In genomic region chr22:40844951-40845350, GRCh38 we compare ENCODE assay signal across 19 cellular contexts. TPM values are rescaled to one million over a fixed set of nuclear protein-coding genes. Genes with fewer than 3 reads are reported as not detected.
DNase-seq lines count a peak whose midpoint lies in the region; ATAC-seq and TF ChIP-seq lines count a peak whose summit lies in the region.
"Had no signal": no experiment of that assay in that cellular context is flagged by ENCODE, and none has a peak within 500 bp of the region (broad histone marks: within the 10 kb centered on the region; RNA-seq: fewer than 3 reads in every experiment).

No MANE protein-coding gene starts in this region.

- intact Hi-C loops in gastrocnemius medialis (cut with DNase I; ENCODE audit: low total_unique reads), result no loop called here
- intact Hi-C loops in PC-9 (cut with micrococcal nuclease; ENCODE audit: unreplicated experiment), result no loop called here

- H3K27ac ChIP-seq in SK-N-MC (peak overlapping the region; percentile 55), gastrocnemius medialis (peak overlapping the region; percentile 3 to 51 (median 44)), PC-9 (no peak overlapping the region)
- H3K27ac ChIP-seq: 22Rv1, A549, C4-2B, GM23248 had no signal

- H3K27ac Mint-ChIP-seq in activated naive CD4-positive, alpha-beta T cell treated with anti-CD3 and anti-CD28 coated beads, Interleukin-2, amount 50 U/mL, for 24 hours, result peak overlapping the region; percentile 30
- peak overlapping the region; percentile 69 for H3K27ac Mint-ChIP-seq in mesothelial cell of epicardium
- H3K27ac Mint-ChIP-seq: CD8-positive, alpha-beta T cell had no signal

- TF ChIP-seq CTCF in mesothelial cell of epicardium (IDR thresholded peaks at IDR 0.05; ENCODE audit: unreplicated experiment), result no peak
- no peak for TF ChIP-seq CTCF in gastrocnemius medialis (IDR thresholded peaks at IDR 0.05 in 4 of 5, conservative IDR thresholded peaks at IDR 0.05 in 1 of 5)
- TF ChIP-seq CTCF in PC-9 (conservative IDR thresholded peaks at IDR 0.05), result no peak

- H3K4me2 ChIP-seq in PC-9, result no peak overlapping the region
- H3K4me2 ChIP-seq: A549 had no signal

- peaks cover 88% of the 10 kb centered on the region for H3K79me2 ChIP-seq in PC-9 (ENCODE audit: low read depth)

- peak; percentile 64 to 68 for ATAC-seq in gastrocnemius medialis
- ATAC-seq: A549; CD8-positive, alpha-beta T cell; GM12878; HepG2 had no signal

- H3K4me1 Mint-ChIP-seq in activated naive CD4-positive, alpha-beta T cell treated with anti-CD3 and anti-CD28 coated beads, Interleukin-2, amount 50 U/mL, for 24 hours, result peaks cover 31% of the 10 kb centered on the region
- H3K4me1 Mint-ChIP-seq in mesothelial cell of epicardium, result no peaks in the 10 kb centered on the region

- H3K4me3 ChIP-seq in SK-N-MC (no peak overlapping the region), gastrocnemius medialis (no peak overlapping the region), PC-9 (no peak overlapping the region)
- H3K4me3 ChIP-seq: A549, GM12878, GM23248, HAP-1 had no signal

- no peaks in the 10 kb centered on the region for H3K9me3 Mint-ChIP-seq in activated naive CD4-positive, alpha-beta T cell treated with anti-CD3 and anti-CD28 coated beads, Interleukin-2, amount 50 U/mL, for 24 hours
- H3K9me3 Mint-ChIP-seq in mesothelial cell of epicardium, result no peaks in the 10 kb centered on the region
- H3K9me3 Mint-ChIP-seq: CD8-positive, alpha-beta T cell had no signal

- H3K9ac ChIP-seq in SK-N-MC (ENCODE audit: insufficient read length), result no peak overlapping the region
- H3K9ac ChIP-seq: GM23248 had no signal

- POLR2A ChIA-PET in PC-9 (lab: Charles Lee; ENCODE audit: unreplicated experiment), result no interaction called here

- peaks cover 70% of the 10 kb centered on the region for H4K20me1 ChIP-seq in PC-9 (ENCODE audit: insufficient read depth)

- TF ChIP-seq POLR2A in gastrocnemius medialis (IDR thresholded peaks at IDR 0.05), result no peak

- no peak overlapping the region for H3K4me3 Mint-ChIP-seq in activated naive CD4-positive, alpha-beta T cell treated with anti-CD3 and anti-CD28 coated beads, Interleukin-2, amount 50 U/mL, for 24 hours
- no peak overlapping the region for H3K4me3 Mint-ChIP-seq in mesothelial cell of epicardium
- H3K4me3 Mint-ChIP-seq: CD8-positive, alpha-beta T cell had no signal

- H3K27me3 ChIP-seq in gastrocnemius medialis, result no peaks in the 10 kb centered on the region
- no peaks in the 10 kb centered on the region for H3K27me3 ChIP-seq in PC-9 (ENCODE audit: insufficient read depth, low read depth)

- no peak for DNase-seq in activated naive CD4-positive, alpha-beta T cell (lab: John Stamatoyannopoulos, UW)
- DNase-seq in SK-N-MC (ENCODE audit: low read depth, low spot score), result no peak
- DNase-seq in mesothelial cell of epicardium (ENCODE audit: low spot score in 2 of 2, unreplicated experiment in 2 of 2), result no peak
- no peak for DNase-seq in gastrocnemius medialis
- DNase-seq in NCI-H187 treated with DMSO at 0.1 percent for 48 hours (lab: John Stamatoyannopoulos, UW), result no peak
- DNase-seq in PC-9, result no peak
- DNase-seq: AML-193; Calu3; CD8-positive, alpha-beta T cell; DMS79 treated with DMSO at 0.1 percent for 48 hours; GM23248 had no signal

- in situ Hi-C loops in gastrocnemius medialis (cut with MboI; ENCODE audit: low sequenced_read_pairs in 4 of 4), result no loop called here

- peaks cover 13 to 23% of the 10 kb centered on the region in 2 donors for H3K4me1 ChIP-seq in gastrocnemius medialis
- H3K4me1 ChIP-seq in PC-9 (replicated peaks; ENCODE audit: insufficient read depth), result 0 out of 2 replicates have a peak, but pooled peaks cover 3% of the 10 kb centered on the region
- H3K4me1 ChIP-seq: HAP-1 had no signal

- no peak overlapping the region for H2AFZ ChIP-seq in PC-9
- H2AFZ ChIP-seq: GM23248 had no signal

- no TSS peak for BruUV-seq in PC-9 (replicated peaks; lab: Mats Ljungman, UMichigan)

- H3K9me3 ChIP-seq in SK-N-MC (ENCODE audit: low read depth, low read length) (no peaks in the 10 kb centered on the region), gastrocnemius medialis (no peaks in the 10 kb centered on the region), PC-9 (ENCODE audit: insufficient read depth, low read depth) (no peaks in the 10 kb centered on the region)
- H3K9me3 ChIP-seq: A549, HAP-1 had no signal

- peaks cover 61% of the 10 kb centered on the region for H3F3A ChIP-seq in PC-9 (ENCODE audit: insufficient read depth, low read depth)

- H3K36me3 ChIP-seq in SK-N-MC (ENCODE audit: insufficient read depth, low read length), result peaks cover 96% of the 10 kb centered on the region
- peaks cover 0 to 81% of the 10 kb centered on the region in 2 donors for H3K36me3 ChIP-seq in gastrocnemius medialis
- peaks cover 74% of the 10 kb centered on the region for H3K36me3 ChIP-seq in PC-9 (ENCODE audit: low read depth)

- CTCF ChIA-PET in PC-9 (lab: Charles Lee), result no interaction called here

- H3K36me3 Mint-ChIP-seq in activated naive CD4-positive, alpha-beta T cell treated with anti-CD3 and anti-CD28 coated beads, Interleukin-2, amount 50 U/mL, for 24 hours, result peaks cover 20% of the 10 kb centered on the region
- H3K36me3 Mint-ChIP-seq in mesothelial cell of epicardium, result peaks cover 41% of the 10 kb centered on the region

- H3K27me3 Mint-ChIP-seq in activated naive CD4-positive, alpha-beta T cell treated with anti-CD3 and anti-CD28 coated beads, Interleukin-2, amount 50 U/mL, for 24 hours, result no peaks in the 10 kb centered on the region
- H3K27me3 Mint-ChIP-seq in mesothelial cell of epicardium (ENCODE audit: low read depth), result no peaks in the 10 kb centered on the region

- H3K9me2 ChIP-seq in PC-9 (ENCODE audit: insufficient read depth), result no peaks in the 10 kb centered on the region

RNA-seq across cellular contexts. Expression of gene ST13, which starts 11.5 kb away (rescaled TPM):
- 327 to 365 TPM (median 344 TPM) in 3 replicates for total RNA-seq in mesothelial cell of epicardium
- 100 to 1,000 TPM; 122 to 265 (median 197) TPM for total RNA-seq in gastrocnemius medialis
- total RNA-seq in PC-9 (2021), result 285 and 303 TPM in 2 replicates

RNA-seq across cellular contexts. Expression of gene XPNPEP3, which starts 12.0 kb away (rescaled TPM):
- total RNA-seq in mesothelial cell of epicardium (21.2 to 24.8 TPM (median 22.6 TPM) in 3 replicates), gastrocnemius medialis (10 to 100 TPM in 1 of 4 donors, 1 to 10 TPM in 3; 3.6 to 12.4 (median 7.4) TPM), PC-9 (2021) (34.3 and 42.7 TPM in 2 replicates)

RNA-seq across cellular contexts. Expression of gene DNAJB7, which starts 17.0 kb away (rescaled TPM):
- total RNA-seq in mesothelial cell of epicardium (not detected in 3 replicates), gastrocnemius medialis (not detected), PC-9 (2021) (not detected in 2 replicates)
- total RNA-seq: Calu3; CD8-positive, alpha-beta T cell; GM12878; GM23248; H4; HepG2 had no signal

RNA-seq across cellular contexts. Expression of gene SLC25A17, which starts 25.8 kb away (rescaled TPM):
- total RNA-seq in mesothelial cell of epicardium (30.1 to 31.1 TPM (median 30.6 TPM) in 3 replicates), gastrocnemius medialis (10 to 100 TPM in 1 of 4 donors, 1 to 10 TPM in 3; 2.6 to 12.2 (median 3.8) TPM), PC-9 (2021) (25.0 and 28.1 TPM in 2 replicates)
